Comparison of ENCODE assay signal across 8 cellular contexts in the genomic region with DNA sequence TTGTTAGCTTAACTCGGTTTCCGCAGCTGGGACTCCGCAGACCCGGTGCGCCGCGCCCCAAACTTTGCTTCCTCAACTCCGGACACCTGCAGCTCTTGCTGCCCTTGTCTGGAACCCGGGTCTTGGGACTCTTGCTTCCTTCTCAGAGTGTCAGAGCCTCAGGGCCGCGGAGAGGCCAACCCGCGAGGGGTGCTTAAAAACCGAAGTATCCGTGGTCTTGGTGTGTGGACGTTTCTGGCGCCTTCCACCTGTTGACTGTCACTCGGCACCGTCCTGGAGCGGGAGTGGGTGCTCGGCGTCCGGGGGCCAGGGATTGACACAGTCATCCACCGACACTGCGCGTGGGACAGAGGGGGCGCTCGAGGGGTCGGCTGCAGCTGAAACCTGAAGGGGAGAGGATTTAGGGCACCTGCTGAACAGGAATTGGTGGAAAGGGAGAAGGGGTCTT. TPM values are rescaled to one million over a fixed set of nuclear protein-coding genes. Genes with fewer than 3 reads are reported as not detected.
DNase-seq lines count a peak whose midpoint lies in the region; ATAC-seq, FAIRE-seq and TF ChIP-seq lines count a peak whose summit lies in the region.

No MANE protein-coding gene starts in this region.

- H3K4me1 ChIP-seq in SJSA1 (replicated peaks) (peaks cover 31% of the 10 kb centered on the region), adrenal gland (replicated peaks in 1 of 2) (peaks cover 18 to 35% of the 10 kb centered on the region in 2 donors), iPS-18a (ENCODE audit: control insufficient read depth, low read depth, low read length) (no peaks in the 10 kb centered on the region), small intestine (ENCODE audit: control insufficient read depth in 2 of 2, insufficient read depth in 1 of 2, low read depth in 1 of 2, low read length in 1 of 2) (peaks cover 7 to 19% of the 10 kb centered on the region in 2 donors)

- no peaks in the 10 kb centered on the region for H3K27me3 ChIP-seq in SJSA1 (replicated peaks)
- H3K27me3 ChIP-seq in adrenal gland = no peaks in the 10 kb centered on the region
- peaks cover 56% of the 10 kb centered on the region for H3K27me3 ChIP-seq in iPS-18a (ENCODE audit: control insufficient read depth, insufficient read depth, low read length)
- H3K27me3 ChIP-seq in small intestine (ENCODE audit: control insufficient read depth in 2 of 2, insufficient read depth in 2 of 2, low read length in 2 of 2) = no peaks in the 10 kb centered on the region

- intact Hi-C loops in adrenal gland (cut with DNase I) = no loop called here

- DNase-seq in SJSA1 (ENCODE audit: low read depth in 1 of 2, low spot score in 2 of 2) (peak in 1 of 2 experiments; percentile 37), adrenal gland (peak; percentile 55 to 80 (median 68)), small intestine (peak; percentile 64), SHP77 (lab: John Stamatoyannopoulos, UW) (no peak)

- H3K4me3 ChIP-seq in SJSA1 = peak overlapping the region; percentile 47
- peak overlapping the region; percentile 78 to 93 (median 82) for H3K4me3 ChIP-seq in adrenal gland
- H3K4me3 ChIP-seq in iPS-18a (ENCODE audit: low read length) = peak overlapping the region; percentile 73
- H3K4me3 ChIP-seq in small intestine (ENCODE audit: low read depth in 1 of 2, low read length in 2 of 2) = peak overlapping the region; percentile 55 to 74

- ATAC-seq in GM18867 (IDR thresholded peaks at IDR 0.05; ENCODE audit: unreplicated experiment) (peak; percentile 49), HG03097 (IDR thresholded peaks at IDR 0.05; ENCODE audit: low FRiP score, unreplicated experiment) (peak; percentile 44)

- H3K27ac ChIP-seq in 22Rv1 (peak overlapping the region; percentile 40), SJSA1 (no peak overlapping the region), adrenal gland (peak overlapping the region; percentile 87 to 95 (median 89)), iPS-18a (ENCODE audit: low read length) (no peak overlapping the region), small intestine (ENCODE audit: low read depth in 1 of 2, low read length in 1 of 2) (peak overlapping the region; percentile 96 to 98)

- peak; percentile 78 for TF ChIP-seq CTCF in 22Rv1 (IDR thresholded peaks at IDR 0.05)
- TF ChIP-seq CTCF in adrenal gland (IDR thresholded peaks at IDR 0.05) = peak; percentile 18 to 49 (median 42)

- H3K9me3 ChIP-seq in SJSA1 (replicated peaks) = no peaks in the 10 kb centered on the region
- H3K9me3 ChIP-seq in adrenal gland (replicated peaks in 1 of 3) = no peaks in the 10 kb centered on the region
- H3K9me3 ChIP-seq in iPS-18a (ENCODE audit: control insufficient read depth, low read depth, low read length) = no peaks in the 10 kb centered on the region
- no peaks in the 10 kb centered on the region for H3K9me3 ChIP-seq in small intestine (ENCODE audit: control insufficient read depth, low read depth)

- no peaks in the 10 kb centered on the region for H3K36me3 ChIP-seq in SJSA1
- no peaks in the 10 kb centered on the region for H3K36me3 ChIP-seq in adrenal gland (replicated peaks in 1 of 2)
- H3K36me3 ChIP-seq in iPS-18a (ENCODE audit: control insufficient read depth, low read depth, low read length) = no peaks in the 10 kb centered on the region
- H3K36me3 ChIP-seq in small intestine (ENCODE audit: control insufficient read depth in 2 of 2, insufficient read depth in 2 of 2, low read length in 2 of 2) = no peaks in the 10 kb centered on the region

- TF ChIP-seq POLR2A in adrenal gland (IDR thresholded peaks at IDR 0.05) = no peak

- WGBS in adrenal gland, 4 donors = 0 to 1% (median 0%) methylated on average over 13 to 29 of the region's 29 CpGs
- 0% methylated on average over 29 of the region's 29 CpGs for WGBS in small intestine, 3 donors

- peak overlapping the region; percentile 3 for H3K9ac ChIP-seq in iPS-18a (ENCODE audit: low read length)

- FAIRE-seq in small intestine (lab: Jason Lieb, UNC) = no peak

RNA-seq across cellular contexts. Expression of a gene that starts 0.4 kb away (rescaled TPM):
- total RNA-seq in SJSA1 (2014; rRNA removed; shearing (Covaris generic)) = 4.6 and 4.7 TPM in 2 replicates
- total RNA-seq in adrenal gland = 10 to 100 TPM; 21.2 to 92.7 (median 44.2) TPM
- polyA plus RNA-seq in adrenal gland = 10 to 100 TPM; 16.6 to 27.2 (median 19.9) TPM
- 10 to 100 TPM; 59.1 to 78.1 (median 68.9) TPM for polyA plus RNA-seq in small intestine

RNA-seq across cellular contexts. Expression of a gene that starts 48.0 kb away (rescaled TPM):
- total RNA-seq in SJSA1 (2014; rRNA removed; shearing (Covaris generic)) = 83.1 and 92.2 TPM in 2 replicates
- 10 to 100 TPM; 38.8 to 87.1 (median 54.3) TPM for total RNA-seq in adrenal gland
- polyA plus RNA-seq in adrenal gland = 10 to 100 TPM in 2 of 3 donors, 1 to 10 TPM in 1; 9.9 to 63.7 (median 18.9) TPM
- 10 to 100 TPM; 14.3 to 24.2 (median 19.5) TPM for polyA plus RNA-seq in small intestine

Comparison
In these comparisons a context has a peak if more than half of its experiments do, and no peak if none do; other contexts are left out.
1. H3K27ac ChIP-seq: peak in 22Rv1 (single experiment), adrenal gland (5 of 5) and small intestine (2 of 2); none in SJSA1 (single experiment) and iPS-18a (single experiment).
2. DNase-seq: peak in adrenal gland (7 of 7) and small intestine (single experiment); none in SHP77 (0 of 2).
3. Peak in every context shown above with its lines, with median percentiles within 50 percentile points of each other: H3K4me3 ChIP-seq.